1 cellular context compared by ENCODE assay signal in the genomic region with DNA sequence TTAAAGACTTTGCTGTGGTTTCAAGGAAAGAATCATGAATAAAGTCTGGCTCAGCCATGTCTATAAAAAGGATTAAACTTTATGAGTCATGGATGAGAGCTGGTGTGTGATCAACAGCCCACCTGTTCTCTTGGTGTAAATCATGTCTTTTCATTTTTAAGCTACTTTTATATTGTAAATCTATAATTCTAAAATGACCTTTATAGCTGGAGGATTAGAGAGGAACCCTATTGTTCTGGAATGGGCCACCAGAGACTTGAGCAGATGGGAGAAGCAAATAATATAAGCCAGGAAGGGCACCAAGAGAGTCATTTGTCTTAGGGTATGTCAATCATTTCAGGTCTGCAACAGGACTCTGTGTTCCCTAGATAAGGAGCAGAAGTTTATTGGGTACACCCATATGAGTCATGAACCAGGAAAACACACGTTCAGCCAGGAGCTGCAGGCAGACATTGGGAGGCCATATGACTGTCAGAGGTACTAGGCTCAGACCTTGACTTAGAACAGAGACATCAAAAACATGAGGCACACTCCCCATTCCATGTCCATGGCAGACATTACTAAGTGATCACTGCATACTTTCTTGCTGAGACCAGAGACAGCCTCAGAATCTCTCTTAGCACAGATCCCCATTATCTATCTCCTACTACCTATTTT.
A peak's percentile ranks its signal among the peaks of the same experiment; 100 is the strongest.
TF ChIP-seq lines count a peak whose summit lies in the region.

No MANE protein-coding gene starts in this region.

TF ChIP-seq in K562, 482 proteins besides CTCF, POLR2A, EP300 and RAD21 (continued from another document and continues in another):
- TF ChIP-seq, protein P1, sequence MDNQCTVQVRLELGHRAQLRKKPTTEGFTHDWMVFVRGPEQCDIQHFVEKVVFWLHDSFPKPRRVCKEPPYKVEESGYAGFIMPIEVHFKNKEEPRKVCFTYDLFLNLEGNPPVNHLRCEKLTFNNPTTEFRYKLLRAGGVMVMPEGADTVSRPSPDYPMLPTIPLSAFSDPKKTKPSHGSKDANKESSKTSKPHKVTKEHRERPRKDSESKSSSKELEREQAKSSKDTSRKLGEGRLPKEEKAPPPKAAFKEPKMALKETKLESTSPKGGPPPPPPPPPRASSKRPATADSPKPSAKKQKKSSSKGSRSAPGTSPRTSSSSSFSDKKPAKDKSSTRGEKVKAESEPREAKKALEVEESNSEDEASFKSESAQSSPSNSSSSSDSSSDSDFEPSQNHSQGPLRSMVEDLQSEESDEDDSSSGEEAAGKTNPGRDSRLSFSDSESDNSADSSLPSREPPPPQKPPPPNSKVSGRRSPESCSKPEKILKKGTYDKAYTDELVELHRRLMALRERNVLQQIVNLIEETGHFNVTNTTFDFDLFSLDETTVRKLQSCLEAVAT (IDR thresholded peaks at IDR 0.05): peak in 1 of 2 experiments; percentile 95; a peak in 2 of 4 replicates
- TF ChIP-seq CBFB (CRISPR knock-in tag; IDR thresholded peaks at IDR 0.05): no peak
- TF ChIP-seq GTF2A2 (tag; IDR thresholded peaks at IDR 0.05): no peak
- TF ChIP-seq ZBTB8A (IDR thresholded peaks at IDR 0.05; ENCODE audit: partially characterized antibody): no peak
- TF ChIP-seq, protein P2, sequence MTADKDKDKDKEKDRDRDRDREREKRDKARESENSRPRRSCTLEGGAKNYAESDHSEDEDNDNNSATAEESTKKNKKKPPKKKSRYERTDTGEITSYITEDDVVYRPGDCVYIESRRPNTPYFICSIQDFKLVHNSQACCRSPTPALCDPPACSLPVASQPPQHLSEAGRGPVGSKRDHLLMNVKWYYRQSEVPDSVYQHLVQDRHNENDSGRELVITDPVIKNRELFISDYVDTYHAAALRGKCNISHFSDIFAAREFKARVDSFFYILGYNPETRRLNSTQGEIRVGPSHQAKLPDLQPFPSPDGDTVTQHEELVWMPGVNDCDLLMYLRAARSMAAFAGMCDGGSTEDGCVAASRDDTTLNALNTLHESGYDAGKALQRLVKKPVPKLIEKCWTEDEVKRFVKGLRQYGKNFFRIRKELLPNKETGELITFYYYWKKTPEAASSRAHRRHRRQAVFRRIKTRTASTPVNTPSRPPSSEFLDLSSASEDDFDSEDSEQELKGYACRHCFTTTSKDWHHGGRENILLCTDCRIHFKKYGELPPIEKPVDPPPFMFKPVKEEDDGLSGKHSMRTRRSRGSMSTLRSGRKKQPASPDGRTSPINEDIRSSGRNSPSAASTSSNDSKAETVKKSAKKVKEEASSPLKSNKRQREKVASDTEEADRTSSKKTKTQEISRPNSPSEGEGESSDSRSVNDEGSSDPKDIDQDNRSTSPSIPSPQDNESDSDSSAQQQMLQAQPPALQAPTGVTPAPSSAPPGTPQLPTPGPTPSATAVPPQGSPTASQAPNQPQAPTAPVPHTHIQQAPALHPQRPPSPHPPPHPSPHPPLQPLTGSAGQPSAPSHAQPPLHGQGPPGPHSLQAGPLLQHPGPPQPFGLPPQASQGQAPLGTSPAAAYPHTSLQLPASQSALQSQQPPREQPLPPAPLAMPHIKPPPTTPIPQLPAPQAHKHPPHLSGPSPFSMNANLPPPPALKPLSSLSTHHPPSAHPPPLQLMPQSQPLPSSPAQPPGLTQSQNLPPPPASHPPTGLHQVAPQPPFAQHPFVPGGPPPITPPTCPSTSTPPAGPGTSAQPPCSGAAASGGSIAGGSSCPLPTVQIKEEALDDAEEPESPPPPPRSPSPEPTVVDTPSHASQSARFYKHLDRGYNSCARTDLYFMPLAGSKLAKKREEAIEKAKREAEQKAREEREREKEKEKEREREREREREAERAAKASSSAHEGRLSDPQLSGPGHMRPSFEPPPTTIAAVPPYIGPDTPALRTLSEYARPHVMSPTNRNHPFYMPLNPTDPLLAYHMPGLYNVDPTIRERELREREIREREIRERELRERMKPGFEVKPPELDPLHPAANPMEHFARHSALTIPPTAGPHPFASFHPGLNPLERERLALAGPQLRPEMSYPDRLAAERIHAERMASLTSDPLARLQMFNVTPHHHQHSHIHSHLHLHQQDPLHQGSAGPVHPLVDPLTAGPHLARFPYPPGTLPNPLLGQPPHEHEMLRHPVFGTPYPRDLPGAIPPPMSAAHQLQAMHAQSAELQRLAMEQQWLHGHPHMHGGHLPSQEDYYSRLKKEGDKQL (CRISPR knock-in tag; IDR thresholded peaks at IDR 0.05; ENCODE audit: borderline replicate concordance): no peak
- TF ChIP-seq SMC3 (conservative IDR thresholded peaks at IDR 0.05; ENCODE audit: insufficient read depth, low read depth, low read length): no peak
- TF ChIP-seq, protein P3, sequence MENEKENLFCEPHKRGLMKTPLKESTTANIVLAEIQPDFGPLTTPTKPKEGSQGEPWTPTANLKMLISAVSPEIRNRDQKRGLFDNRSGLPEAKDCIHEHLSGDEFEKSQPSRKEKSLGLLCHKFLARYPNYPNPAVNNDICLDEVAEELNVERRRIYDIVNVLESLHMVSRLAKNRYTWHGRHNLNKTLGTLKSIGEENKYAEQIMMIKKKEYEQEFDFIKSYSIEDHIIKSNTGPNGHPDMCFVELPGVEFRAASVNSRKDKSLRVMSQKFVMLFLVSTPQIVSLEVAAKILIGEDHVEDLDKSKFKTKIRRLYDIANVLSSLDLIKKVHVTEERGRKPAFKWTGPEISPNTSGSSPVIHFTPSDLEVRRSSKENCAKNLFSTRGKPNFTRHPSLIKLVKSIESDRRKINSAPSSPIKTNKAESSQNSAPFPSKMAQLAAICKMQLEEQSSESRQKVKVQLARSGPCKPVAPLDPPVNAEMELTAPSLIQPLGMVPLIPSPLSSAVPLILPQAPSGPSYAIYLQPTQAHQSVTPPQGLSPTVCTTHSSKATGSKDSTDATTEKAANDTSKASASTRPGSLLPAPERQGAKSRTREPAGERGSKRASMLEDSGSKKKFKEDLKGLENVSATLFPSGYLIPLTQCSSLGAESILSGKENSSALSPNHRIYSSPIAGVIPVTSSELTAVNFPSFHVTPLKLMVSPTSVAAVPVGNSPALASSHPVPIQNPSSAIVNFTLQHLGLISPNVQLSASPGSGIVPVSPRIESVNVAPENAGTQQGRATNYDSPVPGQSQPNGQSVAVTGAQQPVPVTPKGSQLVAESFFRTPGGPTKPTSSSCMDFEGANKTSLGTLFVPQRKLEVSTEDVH (IDR thresholded peaks at IDR 0.05; ENCODE audit: low read depth, partially characterized antibody): peak; percentile 24
- TF ChIP-seq EZH2 (IDR thresholded peaks at IDR 0.05; ENCODE audit: borderline replicate concordance, low read depth, low read length): no peak
- TF ChIP-seq ZNF311 (CRISPR knock-in tag; IDR thresholded peaks at IDR 0.05): no peak
- peak; percentile 65; the same call in 1 of the 2 replicates for TF ChIP-seq ATF7 (IDR thresholded peaks at IDR 0.05)
- TF ChIP-seq, protein P4, sequence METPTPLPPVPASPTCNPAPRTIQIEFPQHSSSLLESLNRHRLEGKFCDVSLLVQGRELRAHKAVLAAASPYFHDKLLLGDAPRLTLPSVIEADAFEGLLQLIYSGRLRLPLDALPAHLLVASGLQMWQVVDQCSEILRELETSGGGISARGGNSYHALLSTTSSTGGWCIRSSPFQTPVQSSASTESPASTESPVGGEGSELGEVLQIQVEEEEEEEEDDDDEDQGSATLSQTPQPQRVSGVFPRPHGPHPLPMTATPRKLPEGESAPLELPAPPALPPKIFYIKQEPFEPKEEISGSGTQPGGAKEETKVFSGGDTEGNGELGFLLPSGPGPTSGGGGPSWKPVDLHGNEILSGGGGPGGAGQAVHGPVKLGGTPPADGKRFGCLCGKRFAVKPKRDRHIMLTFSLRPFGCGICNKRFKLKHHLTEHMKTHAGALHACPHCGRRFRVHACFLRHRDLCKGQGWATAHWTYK (CRISPR knock-in tag; IDR thresholded peaks at IDR 0.05): no peak
- no peak for TF ChIP-seq KDM2B (CRISPR knock-in tag; IDR thresholded peaks at IDR 0.05)
- TF ChIP-seq, protein P5, sequence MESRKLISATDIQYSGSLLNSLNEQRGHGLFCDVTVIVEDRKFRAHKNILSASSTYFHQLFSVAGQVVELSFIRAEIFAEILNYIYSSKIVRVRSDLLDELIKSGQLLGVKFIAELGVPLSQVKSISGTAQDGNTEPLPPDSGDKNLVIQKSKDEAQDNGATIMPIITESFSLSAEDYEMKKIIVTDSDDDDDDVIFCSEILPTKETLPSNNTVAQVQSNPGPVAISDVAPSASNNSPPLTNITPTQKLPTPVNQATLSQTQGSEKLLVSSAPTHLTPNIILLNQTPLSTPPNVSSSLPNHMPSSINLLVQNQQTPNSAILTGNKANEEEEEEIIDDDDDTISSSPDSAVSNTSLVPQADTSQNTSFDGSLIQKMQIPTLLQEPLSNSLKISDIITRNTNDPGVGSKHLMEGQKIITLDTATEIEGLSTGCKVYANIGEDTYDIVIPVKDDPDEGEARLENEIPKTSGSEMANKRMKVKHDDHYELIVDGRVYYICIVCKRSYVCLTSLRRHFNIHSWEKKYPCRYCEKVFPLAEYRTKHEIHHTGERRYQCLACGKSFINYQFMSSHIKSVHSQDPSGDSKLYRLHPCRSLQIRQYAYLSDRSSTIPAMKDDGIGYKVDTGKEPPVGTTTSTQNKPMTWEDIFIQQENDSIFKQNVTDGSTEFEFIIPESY (CRISPR knock-in tag; IDR thresholded peaks at IDR 0.05): no peak
- no peak for TF ChIP-seq ZSCAN32 (CRISPR knock-in tag; IDR thresholded peaks at IDR 0.05)
- TF ChIP-seq, protein P6, sequence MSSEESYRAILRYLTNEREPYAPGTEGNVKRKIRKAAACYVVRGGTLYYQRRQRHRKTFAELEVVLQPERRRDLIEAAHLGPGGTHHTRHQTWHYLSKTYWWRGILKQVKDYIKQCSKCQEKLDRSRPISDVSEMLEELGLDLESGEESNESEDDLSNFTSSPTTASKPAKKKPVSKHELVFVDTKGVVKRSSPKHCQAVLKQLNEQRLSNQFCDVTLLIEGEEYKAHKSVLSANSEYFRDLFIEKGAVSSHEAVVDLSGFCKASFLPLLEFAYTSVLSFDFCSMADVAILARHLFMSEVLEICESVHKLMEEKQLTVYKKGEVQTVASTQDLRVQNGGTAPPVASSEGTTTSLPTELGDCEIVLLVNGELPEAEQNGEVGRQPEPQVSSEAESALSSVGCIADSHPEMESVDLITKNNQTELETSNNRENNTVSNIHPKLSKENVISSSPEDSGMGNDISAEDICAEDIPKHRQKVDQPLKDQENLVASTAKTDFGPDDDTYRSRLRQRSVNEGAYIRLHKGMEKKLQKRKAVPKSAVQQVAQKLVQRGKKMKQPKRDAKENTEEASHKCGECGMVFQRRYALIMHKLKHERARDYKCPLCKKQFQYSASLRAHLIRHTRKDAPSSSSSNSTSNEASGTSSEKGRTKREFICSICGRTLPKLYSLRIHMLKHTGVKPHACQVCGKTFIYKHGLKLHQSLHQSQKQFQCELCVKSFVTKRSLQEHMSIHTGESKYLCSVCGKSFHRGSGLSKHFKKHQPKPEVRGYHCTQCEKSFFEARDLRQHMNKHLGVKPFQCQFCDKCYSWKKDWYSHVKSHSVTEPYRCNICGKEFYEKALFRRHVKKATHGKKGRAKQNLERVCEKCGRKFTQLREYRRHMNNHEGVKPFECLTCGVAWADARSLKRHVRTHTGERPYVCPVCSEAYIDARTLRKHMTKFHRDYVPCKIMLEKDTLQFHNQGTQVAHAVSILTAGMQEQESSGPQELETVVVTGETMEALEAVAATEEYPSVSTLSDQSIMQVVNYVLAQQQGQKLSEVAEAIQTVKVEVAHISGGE (CRISPR knock-in tag; IDR thresholded peaks at IDR 0.05): no peak
- TF ChIP-seq XRCC4 (IDR thresholded peaks at IDR 0.05; ENCODE audit: extremely low read depth, insufficient read depth, insufficient read length): no peak
- TF ChIP-seq, protein P7, sequence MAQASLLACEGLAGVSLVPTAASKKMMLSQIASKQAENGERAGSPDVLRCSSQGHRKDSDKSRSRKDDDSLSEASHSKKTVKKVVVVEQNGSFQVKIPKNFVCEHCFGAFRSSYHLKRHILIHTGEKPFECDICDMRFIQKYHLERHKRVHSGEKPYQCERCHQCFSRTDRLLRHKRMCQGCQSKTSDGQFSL (CRISPR knock-in tag; IDR thresholded peaks at IDR 0.05): no peak
- TF ChIP-seq, protein P7 (tag; IDR thresholded peaks at IDR 0.05): no peak
- no peak for TF ChIP-seq GABPB2 (CRISPR knock-in tag; conservative IDR thresholded peaks at IDR 0.05)
- TF ChIP-seq BMI1 (IDR thresholded peaks at IDR 0.05; ENCODE audit: low read length): no peak
- TF ChIP-seq RBM25 (IDR thresholded peaks at IDR 0.05; ENCODE audit: low read depth, low read length, severe bottlenecking): peak; percentile 50
- TF ChIP-seq ERF (CRISPR knock-in tag; IDR thresholded peaks at IDR 0.05): no peak
- TF ChIP-seq, protein P8, sequence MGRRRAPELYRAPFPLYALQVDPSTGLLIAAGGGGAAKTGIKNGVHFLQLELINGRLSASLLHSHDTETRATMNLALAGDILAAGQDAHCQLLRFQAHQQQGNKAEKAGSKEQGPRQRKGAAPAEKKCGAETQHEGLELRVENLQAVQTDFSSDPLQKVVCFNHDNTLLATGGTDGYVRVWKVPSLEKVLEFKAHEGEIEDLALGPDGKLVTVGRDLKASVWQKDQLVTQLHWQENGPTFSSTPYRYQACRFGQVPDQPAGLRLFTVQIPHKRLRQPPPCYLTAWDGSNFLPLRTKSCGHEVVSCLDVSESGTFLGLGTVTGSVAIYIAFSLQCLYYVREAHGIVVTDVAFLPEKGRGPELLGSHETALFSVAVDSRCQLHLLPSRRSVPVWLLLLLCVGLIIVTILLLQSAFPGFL (CRISPR knock-in tag; IDR thresholded peaks at IDR 0.05): no peak
- TF ChIP-seq SNIP1 (IDR thresholded peaks at IDR 0.05; ENCODE audit: low read depth): no peak
- TF ChIP-seq LEF1 (IDR thresholded peaks at IDR 0.05): peak; percentile 68; the same call in 1 of the 2 replicates
- TF ChIP-seq DNMT1 (IDR thresholded peaks at IDR 0.05): no peak
- TF ChIP-seq JUNB (CRISPR knock-in tag; conservative IDR thresholded peaks at IDR 0.05): no peak
- TF ChIP-seq, protein P9, sequence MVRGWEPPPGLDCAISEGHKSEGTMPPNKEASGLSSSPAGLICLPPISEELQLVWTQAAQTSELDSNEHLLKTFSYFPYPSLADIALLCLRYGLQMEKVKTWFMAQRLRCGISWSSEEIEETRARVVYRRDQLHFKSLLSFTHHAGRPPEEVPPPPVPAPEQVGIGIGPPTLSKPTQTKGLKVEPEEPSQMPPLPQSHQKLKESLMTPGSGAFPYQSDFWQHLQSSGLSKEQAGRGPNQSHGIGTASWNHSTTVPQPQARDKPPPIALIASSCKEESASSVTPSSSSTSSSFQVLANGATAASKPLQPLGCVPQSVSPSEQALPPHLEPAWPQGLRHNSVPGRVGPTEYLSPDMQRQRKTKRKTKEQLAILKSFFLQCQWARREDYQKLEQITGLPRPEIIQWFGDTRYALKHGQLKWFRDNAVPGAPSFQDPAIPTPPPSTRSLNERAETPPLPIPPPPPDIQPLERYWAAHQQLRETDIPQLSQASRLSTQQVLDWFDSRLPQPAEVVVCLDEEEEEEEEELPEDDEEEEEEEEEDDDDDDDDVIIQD (CRISPR knock-in tag; IDR thresholded peaks at IDR 0.05): no peak
- no peak for TF ChIP-seq RFX1 (IDR thresholded peaks at IDR 0.05)
- TF ChIP-seq EHMT2 (IDR thresholded peaks at IDR 0.05): peak; percentile 78
- no peak for TF ChIP-seq WHSC1 (IDR thresholded peaks at IDR 0.05; ENCODE audit: low read length)
- TF ChIP-seq NR4A1 (CRISPR knock-in tag; IDR thresholded peaks at IDR 0.05): no peak
- 0 out of 2 replicates have a peak, but pooled peaks have one; percentile 22 for TF ChIP-seq NR4A1 (tag; IDR thresholded peaks at IDR 0.05)
- TF ChIP-seq CBX5 (IDR thresholded peaks at IDR 0.05; ENCODE audit: borderline replicate concordance, low read depth): no peak
- TF ChIP-seq ESRRB (CRISPR knock-in tag; IDR thresholded peaks at IDR 0.05; ENCODE audit: borderline replicate concordance): no peak
